Comparison of ENCODE assay signal across 16 cellular contexts in genomic region chr12:81300454-81300853, GRCh38.
"Had no signal": no experiment of that assay in that cellular context is flagged by ENCODE, and none has a peak within 500 bp of the region (broad histone marks: within the 10 kb centered on the region; RNA-seq: fewer than 3 reads in every experiment).

No MANE protein-coding gene starts in this region.

- H3K4me1 Mint-ChIP-seq: memory B cell had no signal

- H3K27me3 Mint-ChIP-seq: memory B cell had no signal

- H3K4me3 Mint-ChIP-seq: memory B cell; nephron; T-helper 2 cell treated with Interferon-gamma antibody and Interleukin-4, amounts not matched to agents 5 μg/mL and 100 μg/mL, for 36 hours had no signal

- ATAC-seq: activated naive CD4-positive, alpha-beta T cell treated with anti-CD3 and anti-CD28 coated beads, Interleukin-2, amount 50 U/mL, for 72 hours; gastroesophageal sphincter had no signal

- H3K36me3 Mint-ChIP-seq: activated naive CD4-positive, alpha-beta T cell treated with anti-CD3 and anti-CD28 coated beads, Interleukin-2, amount 50 U/mL, for 72 hours; memory B cell had no signal

- H3K27ac Mint-ChIP-seq: activated naive CD4-positive, alpha-beta T cell treated with anti-CD3 and anti-CD28 coated beads, Interleukin-2, amount 50 U/mL, for 72 hours; memory B cell; nephron; T-helper 2 cell treated with Interferon-gamma antibody and Interleukin-4, amounts not matched to agents 5 μg/mL and 100 μg/mL, for 36 hours had no signal

- DNase-seq: activated CD4-positive, alpha-beta T cell treated with anti-CD3 and anti-CD28 coated beads, Interleukin-2, amount 50 U/mL, for 4 hours; activated CD4-positive, CD25-positive, alpha-beta regulatory T cell treated with anti-CD3 and anti-CD28 coated beads, Interleukin-2, amount 50 U/mL, for 72 hours; activated T-cell treated with anti-CD3 and anti-CD28 coated beads, Interleukin-2, amount 50 U/mL, for 1 hour; amygdala; left ventricle myocardium inferior; stimulated activated CD4-positive, alpha-beta T cell treated with anti-CD3 and anti-CD28 coated beads, Interleukin-2, amount 100 ng/mL, for 48 hours; stimulated activated naive CD4-positive, alpha-beta T cell treated with Interleukin-2 at 50 U/mL for 16 hours; SW 1271; upper lobe of left lung had no signal

- H3K9me3 Mint-ChIP-seq: nephron; T-helper 2 cell treated with Interferon-gamma antibody and Interleukin-4, amounts not matched to agents 5 μg/mL and 100 μg/mL, for 36 hours had no signal

- H3K4me3 ChIP-seq: gastroesophageal sphincter, left ventricle myocardium inferior, suprapubic skin, upper lobe of left lung had no signal

- FAIRE-seq: endothelial cell of umbilical vein had no signal
